ENCODE assay signal across 18 cellular contexts in the genomic region with DNA sequence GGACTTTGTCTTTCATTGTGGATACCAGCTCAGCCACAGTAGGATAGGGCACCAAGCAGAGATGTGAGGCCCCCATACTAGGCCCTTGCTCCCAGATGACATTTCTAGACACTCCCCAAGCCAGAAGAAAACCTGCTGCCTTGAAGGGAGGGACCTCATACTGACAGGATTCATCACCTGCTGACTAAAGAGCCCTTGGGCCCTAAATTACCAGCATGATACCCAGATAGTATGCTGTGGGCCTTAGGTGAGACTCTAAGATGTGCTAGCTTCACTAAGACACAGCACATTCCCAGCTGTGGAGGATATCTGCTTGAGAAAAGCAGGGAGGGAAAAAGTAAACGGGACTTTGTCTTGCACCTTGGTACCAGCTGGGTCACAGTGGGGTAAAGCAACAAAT.
DNase-seq lines count a peak whose midpoint lies in the region; ATAC-seq and TF ChIP-seq lines count a peak whose summit lies in the region.
"Had no signal": no experiment of that assay in that cellular context is flagged by ENCODE, and none has a peak within 500 bp of the region (broad histone marks: within the 10 kb centered on the region; RNA-seq: fewer than 3 reads in every experiment).

No MANE protein-coding gene starts in this region.

- no peak overlapping the region for H3K9ac ChIP-seq in KMS-11

- DNase-seq in foreskin keratinocyte: peak in 1 of 2 donors; percentile 41
- DNase-seq in CD4-positive, alpha-beta memory T cell: no peak
- no peak for DNase-seq in NCI-H226
- DNase-seq: cortex of kidney, left ventricle myocardium inferior, NCI-H1930 had no signal

- POLR2A ChIA-PET in CD4-positive, alpha-beta memory T cell (lab: Charles Lee; ENCODE audit: partially characterized antibody): no interaction called here

- H3K79me2 ChIP-seq in KMS-11 (ENCODE audit: insufficient read depth, low read depth): no peaks in the 10 kb centered on the region

- peak overlapping the region; percentile 74 for H2AFZ ChIP-seq in KMS-11 (ENCODE audit: low read depth)

- CTCF ChIA-PET in CD4-positive, alpha-beta memory T cell (lab: Charles Lee; ENCODE audit: partially characterized antibody): interaction anchor here (0.9 to 5.5 kb wide), 12 partner anchors 9 to 1521 kb away, joined by 3 to 36 read pairs (median 5); no protein-coding TSS in a partner anchor

- H3K4me2 ChIP-seq in KMS-11: peak overlapping the region; percentile 87; the same call in 1 of the 2 replicates

- H3K36me3 ChIP-seq in KMS-11 (ENCODE audit: insufficient read depth): no peaks in the 10 kb centered on the region
- H3K36me3 ChIP-seq in CD4-positive, alpha-beta memory T cell (ENCODE audit: insufficient read depth, low read length): no peaks in the 10 kb centered on the region
- H3K36me3 ChIP-seq: cardiac muscle cell, left ventricle myocardium inferior had no signal

- H3K27ac Mint-ChIP-seq in CD4-positive, alpha-beta memory T cell: no peak overlapping the region
- H3K27ac Mint-ChIP-seq: activated CD8-positive, alpha-beta memory T cell treated with anti-CD3 and anti-CD28 coated beads, Interleukin-2, amount 10 ng/mL, durations not matched to agents 7 days and 5 days; activated naive CD4-positive, alpha-beta T cell treated with anti-CD3 and anti-CD28 coated beads, Interleukin-2, amount 10 ng/mL, durations not matched to agents 7 days and 5 days; endodermal cell; stimulated activated naive B cell treated with anti-CD40 and anti-IgM and Interleukin-4, amounts not matched to agents 10 μg/mL and 1 μg/mL and 100 μg/mL, for 72 hours had no signal

- no peak overlapping the region for H3K4me3 Mint-ChIP-seq in CD4-positive, alpha-beta memory T cell
- H3K4me3 Mint-ChIP-seq: activated CD8-positive, alpha-beta memory T cell treated with anti-CD3 and anti-CD28 coated beads, Interleukin-2, amount 10 ng/mL, durations not matched to agents 7 days and 5 days; activated naive CD4-positive, alpha-beta T cell treated with anti-CD3 and anti-CD28 coated beads, Interleukin-2, amount 10 ng/mL, durations not matched to agents 7 days and 5 days; CD4-positive, CD25-positive, alpha-beta regulatory T cell; endodermal cell; mesothelial cell of epicardium; naive thymus-derived CD8-positive, alpha-beta T cell; stimulated activated naive B cell treated with anti-CD40 and anti-IgM and Interleukin-4, amounts not matched to agents 10 μg/mL and 1 μg/mL and 100 μg/mL, for 72 hours had no signal

- peak; percentile 10 for ATAC-seq in GM19023 (IDR thresholded peaks at IDR 0.05; ENCODE audit: unreplicated experiment)
- ATAC-seq in GM21723 (IDR thresholded peaks at IDR 0.05; ENCODE audit: unreplicated experiment): peak; percentile 7
- ATAC-seq in foreskin keratinocyte: peak; percentile 8
- no peak for ATAC-seq in GM21619 (IDR thresholded peaks at IDR 0.05; ENCODE audit: unreplicated experiment)

- peaks cover 39% of the 10 kb centered on the region for H3K4me1 ChIP-seq in KMS-11 (ENCODE audit: low read depth, poor library complexity, severe bottlenecking)
- no peaks in the 10 kb centered on the region for H3K4me1 ChIP-seq in foreskin keratinocyte
- peaks cover 6% of the 10 kb centered on the region for H3K4me1 ChIP-seq in CD4-positive, alpha-beta memory T cell (ENCODE audit: insufficient read depth, low read length)
- H3K4me1 ChIP-seq: left ventricle myocardium inferior had no signal

- no peaks in the 10 kb centered on the region for H3K9me3 ChIP-seq in CD4-positive, alpha-beta memory T cell (ENCODE audit: control insufficient read depth in 1 of 2, low read length in 2 of 2)

- H3K9me3 Mint-ChIP-seq in CD4-positive, alpha-beta memory T cell: peaks cover 0 to 17% (median 5%) of the 10 kb centered on the region in 8 donors
- H3K9me3 Mint-ChIP-seq: activated naive CD4-positive, alpha-beta T cell treated with anti-CD3 and anti-CD28 coated beads, Interleukin-2, amount 10 ng/mL, durations not matched to agents 7 days and 5 days had no signal

- H3K4me1 Mint-ChIP-seq in CD4-positive, alpha-beta memory T cell: peaks cover 4 to 7% (median 5%) of the 10 kb centered on the region in 4 donors

- intact Hi-C loops in CD4-positive, alpha-beta memory T cell (cut with micrococcal nuclease): loop anchor here (2.0 kb wide), 1 partner anchor 1452 kb away; no protein-coding TSS in a partner anchor

- no peaks in the 10 kb centered on the region for H4K20me1 ChIP-seq in KMS-11 (ENCODE audit: insufficient read depth)

- no peak overlapping the region for H3K4me3 ChIP-seq in KMS-11 (IDR thresholded peaks at IDR 0.05; ENCODE audit: insufficient read depth, low read depth, low read length)
- no peak overlapping the region for H3K4me3 ChIP-seq in CD4-positive, alpha-beta memory T cell (ENCODE audit: low read length in 2 of 2)
- H3K4me3 ChIP-seq: cardiac muscle cell, left ventricle myocardium inferior had no signal

- no peaks in the 10 kb centered on the region for H3K36me3 Mint-ChIP-seq in CD4-positive, alpha-beta memory T cell
- H3K36me3 Mint-ChIP-seq: activated CD8-positive, alpha-beta memory T cell treated with anti-CD3 and anti-CD28 coated beads, Interleukin-2, amount 10 ng/mL, durations not matched to agents 7 days and 5 days; activated naive CD4-positive, alpha-beta T cell treated with anti-CD3 and anti-CD28 coated beads, Interleukin-2, amount 10 ng/mL, durations not matched to agents 7 days and 5 days; CD4-positive, CD25-positive, alpha-beta regulatory T cell had no signal

- H3K27me3 ChIP-seq in KMS-11 (ENCODE audit: insufficient read depth, low read depth) (no peaks in the 10 kb centered on the region), foreskin keratinocyte (no peaks in the 10 kb centered on the region)
- no peaks in the 10 kb centered on the region for H3K27me3 ChIP-seq in CD4-positive, alpha-beta memory T cell (ENCODE audit: insufficient read depth, low read length)
- H3K27me3 ChIP-seq: cardiac muscle cell had no signal

- TF ChIP-seq CTCF in KMS-11 (conservative IDR thresholded peaks at IDR 0.05; ENCODE audit: low read depth, low read length) (no peak), foreskin keratinocyte (conservative IDR thresholded peaks at IDR 0.05) (no peak)

- H3K27me3 Mint-ChIP-seq in CD4-positive, alpha-beta memory T cell: peaks cover 4 to 7% of the 10 kb centered on the region in 2 donors
- H3K27me3 Mint-ChIP-seq: activated CD8-positive, alpha-beta memory T cell treated with anti-CD3 and anti-CD28 coated beads, Interleukin-2, amount 10 ng/mL, durations not matched to agents 7 days and 5 days; activated naive CD4-positive, alpha-beta T cell treated with anti-CD3 and anti-CD28 coated beads, Interleukin-2, amount 10 ng/mL, durations not matched to agents 7 days and 5 days; CD4-positive, CD25-positive, alpha-beta regulatory T cell had no signal

- H3K27ac ChIP-seq in KMS-11 (peak overlapping the region; percentile 41; the same call in 1 of the 2 replicates), foreskin keratinocyte (no peak overlapping the region)
- H3K27ac ChIP-seq in CD4-positive, alpha-beta memory T cell (ENCODE audit: low read depth, low read length): no peak overlapping the region
- H3K27ac ChIP-seq: cardiac muscle cell, left ventricle myocardium inferior had no signal
